1 cellular context compared by ENCODE assay signal in genomic region chr19:14496029-14496848, GRCh38.
TF ChIP-seq lines count a peak whose summit lies in the region.

A gene with protein sequence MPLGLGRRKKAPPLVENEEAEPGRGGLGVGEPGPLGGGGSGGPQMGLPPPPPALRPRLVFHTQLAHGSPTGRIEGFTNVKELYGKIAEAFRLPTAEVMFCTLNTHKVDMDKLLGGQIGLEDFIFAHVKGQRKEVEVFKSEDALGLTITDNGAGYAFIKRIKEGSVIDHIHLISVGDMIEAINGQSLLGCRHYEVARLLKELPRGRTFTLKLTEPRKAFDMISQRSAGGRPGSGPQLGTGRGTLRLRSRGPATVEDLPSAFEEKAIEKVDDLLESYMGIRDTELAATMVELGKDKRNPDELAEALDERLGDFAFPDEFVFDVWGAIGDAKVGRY (minus strand): TSS chr19:14496127. CDS start chr19:14482976, 13,151 bp downstream.

TF ChIP-seq in HepG2, 621 proteins besides CTCF, POLR2A, EP300 and RAD21 (continued from another document and continues in another):
- TF ChIP-seq ZNF691 (CRISPR knock-in tag; IDR thresholded peaks at IDR 0.05; ENCODE audit: borderline replicate concordance, low read depth), result peak; percentile 46; the same call in 1 of the 2 replicates
- peak; percentile 67; the same call in 1 of the 2 replicates for TF ChIP-seq SOX5 (CRISPR knock-in tag; IDR thresholded peaks at IDR 0.05; ENCODE audit: borderline replicate concordance)
- no peak for TF ChIP-seq ISX (CRISPR knock-in tag; conservative IDR thresholded peaks at IDR 0.05)
- TF ChIP-seq HDAC1 (CRISPR knock-in tag; IDR thresholded peaks at IDR 0.05), result peak; percentile 89
- TF ChIP-seq ZNF781 (CRISPR knock-in tag; IDR thresholded peaks at IDR 0.05; ENCODE audit: borderline replicate concordance, not compliant biosample characterization), result peak; percentile 66
- TF ChIP-seq HOXA3 (CRISPR knock-in tag; IDR thresholded peaks at IDR 0.05), result peak; percentile 78
- TF ChIP-seq, protein P1, sequence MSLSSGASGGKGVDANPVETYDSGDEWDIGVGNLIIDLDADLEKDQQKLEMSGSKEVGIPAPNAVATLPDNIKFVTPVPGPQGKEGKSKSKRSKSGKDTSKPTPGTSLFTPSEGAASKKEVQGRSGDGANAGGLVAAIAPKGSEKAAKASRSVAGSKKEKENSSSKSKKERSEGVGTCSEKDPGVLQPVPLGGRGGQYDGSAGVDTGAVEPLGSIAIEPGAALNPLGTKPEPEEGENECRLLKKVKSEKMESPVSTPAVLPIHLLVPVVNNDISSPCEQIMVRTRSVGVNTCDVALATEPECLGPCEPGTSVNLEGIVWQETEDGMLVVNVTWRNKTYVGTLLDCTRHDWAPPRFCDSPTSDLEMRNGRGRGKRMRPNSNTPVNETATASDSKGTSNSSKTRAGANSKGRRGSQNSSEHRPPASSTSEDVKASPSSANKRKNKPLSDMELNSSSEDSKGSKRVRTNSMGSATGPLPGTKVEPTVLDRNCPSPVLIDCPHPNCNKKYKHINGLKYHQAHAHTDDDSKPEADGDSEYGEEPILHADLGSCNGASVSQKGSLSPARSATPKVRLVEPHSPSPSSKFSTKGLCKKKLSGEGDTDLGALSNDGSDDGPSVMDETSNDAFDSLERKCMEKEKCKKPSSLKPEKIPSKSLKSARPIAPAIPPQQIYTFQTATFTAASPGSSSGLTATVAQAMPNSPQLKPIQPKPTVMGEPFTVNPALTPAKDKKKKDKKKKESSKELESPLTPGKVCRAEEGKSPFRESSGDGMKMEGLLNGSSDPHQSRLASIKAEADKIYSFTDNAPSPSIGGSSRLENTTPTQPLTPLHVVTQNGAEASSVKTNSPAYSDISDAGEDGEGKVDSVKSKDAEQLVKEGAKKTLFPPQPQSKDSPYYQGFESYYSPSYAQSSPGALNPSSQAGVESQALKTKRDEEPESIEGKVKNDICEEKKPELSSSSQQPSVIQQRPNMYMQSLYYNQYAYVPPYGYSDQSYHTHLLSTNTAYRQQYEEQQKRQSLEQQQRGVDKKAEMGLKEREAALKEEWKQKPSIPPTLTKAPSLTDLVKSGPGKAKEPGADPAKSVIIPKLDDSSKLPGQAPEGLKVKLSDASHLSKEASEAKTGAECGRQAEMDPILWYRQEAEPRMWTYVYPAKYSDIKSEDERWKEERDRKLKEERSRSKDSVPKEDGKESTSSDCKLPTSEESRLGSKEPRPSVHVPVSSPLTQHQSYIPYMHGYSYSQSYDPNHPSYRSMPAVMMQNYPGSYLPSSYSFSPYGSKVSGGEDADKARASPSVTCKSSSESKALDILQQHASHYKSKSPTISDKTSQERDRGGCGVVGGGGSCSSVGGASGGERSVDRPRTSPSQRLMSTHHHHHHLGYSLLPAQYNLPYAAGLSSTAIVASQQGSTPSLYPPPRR (CRISPR knock-in tag; IDR thresholded peaks at IDR 0.05; ENCODE audit: borderline replicate concordance), result peak; percentile 54; the same call in 1 of the 2 replicates
- TF ChIP-seq ZNF260 (CRISPR knock-in tag; IDR thresholded peaks at IDR 0.05; ENCODE audit: borderline replicate concordance, low read depth), result no peak
- no peak for TF ChIP-seq ZNF724P (CRISPR knock-in tag; IDR thresholded peaks at IDR 0.05; ENCODE audit: borderline replicate concordance)
- TF ChIP-seq MAFK (conservative IDR thresholded peaks at IDR 0.05 in 1 of 2, IDR thresholded peaks at IDR 0.05 in 1 of 2; ENCODE audit: low read length in 2 of 2), result no peak
- no peak for TF ChIP-seq RCOR2 (CRISPR knock-in tag; IDR thresholded peaks at IDR 0.05)
- TF ChIP-seq NFKBIZ (CRISPR knock-in tag; IDR thresholded peaks at IDR 0.05), result no peak
- TF ChIP-seq SP1 (IDR thresholded peaks at IDR 0.05), result no peak
- peak; percentile 90 for TF ChIP-seq SP1 (CRISPR knock-in tag; IDR thresholded peaks at IDR 0.05)
- TF ChIP-seq GABPA (IDR thresholded peaks at IDR 0.05; ENCODE audit: low read depth, low read length), result no peak
- 0 out of 2 replicates have a peak, but pooled peaks have one; percentile 3 for TF ChIP-seq GABPA (CRISPR knock-in tag; IDR thresholded peaks at IDR 0.05; ENCODE audit: low read depth)
- TF ChIP-seq NFIB (CRISPR knock-in tag; IDR thresholded peaks at IDR 0.05; ENCODE audit: borderline replicate concordance), result no peak
- no peak for TF ChIP-seq NONO (IDR thresholded peaks at IDR 0.05)
- TF ChIP-seq NONO (CRISPR knock-in tag; conservative IDR thresholded peaks at IDR 0.05), result peak; percentile 91
- no peak for TF ChIP-seq ZNF143 (CRISPR knock-in tag; IDR thresholded peaks at IDR 0.05)
- TF ChIP-seq ZFX (CRISPR knock-in tag; IDR thresholded peaks at IDR 0.05; ENCODE audit: low read depth), result peak; percentile 69
- TF ChIP-seq NCOA2 (CRISPR knock-in tag; IDR thresholded peaks at IDR 0.05), result peak; percentile 33; the same call in 1 of the 2 replicates
- TF ChIP-seq, protein P2, sequence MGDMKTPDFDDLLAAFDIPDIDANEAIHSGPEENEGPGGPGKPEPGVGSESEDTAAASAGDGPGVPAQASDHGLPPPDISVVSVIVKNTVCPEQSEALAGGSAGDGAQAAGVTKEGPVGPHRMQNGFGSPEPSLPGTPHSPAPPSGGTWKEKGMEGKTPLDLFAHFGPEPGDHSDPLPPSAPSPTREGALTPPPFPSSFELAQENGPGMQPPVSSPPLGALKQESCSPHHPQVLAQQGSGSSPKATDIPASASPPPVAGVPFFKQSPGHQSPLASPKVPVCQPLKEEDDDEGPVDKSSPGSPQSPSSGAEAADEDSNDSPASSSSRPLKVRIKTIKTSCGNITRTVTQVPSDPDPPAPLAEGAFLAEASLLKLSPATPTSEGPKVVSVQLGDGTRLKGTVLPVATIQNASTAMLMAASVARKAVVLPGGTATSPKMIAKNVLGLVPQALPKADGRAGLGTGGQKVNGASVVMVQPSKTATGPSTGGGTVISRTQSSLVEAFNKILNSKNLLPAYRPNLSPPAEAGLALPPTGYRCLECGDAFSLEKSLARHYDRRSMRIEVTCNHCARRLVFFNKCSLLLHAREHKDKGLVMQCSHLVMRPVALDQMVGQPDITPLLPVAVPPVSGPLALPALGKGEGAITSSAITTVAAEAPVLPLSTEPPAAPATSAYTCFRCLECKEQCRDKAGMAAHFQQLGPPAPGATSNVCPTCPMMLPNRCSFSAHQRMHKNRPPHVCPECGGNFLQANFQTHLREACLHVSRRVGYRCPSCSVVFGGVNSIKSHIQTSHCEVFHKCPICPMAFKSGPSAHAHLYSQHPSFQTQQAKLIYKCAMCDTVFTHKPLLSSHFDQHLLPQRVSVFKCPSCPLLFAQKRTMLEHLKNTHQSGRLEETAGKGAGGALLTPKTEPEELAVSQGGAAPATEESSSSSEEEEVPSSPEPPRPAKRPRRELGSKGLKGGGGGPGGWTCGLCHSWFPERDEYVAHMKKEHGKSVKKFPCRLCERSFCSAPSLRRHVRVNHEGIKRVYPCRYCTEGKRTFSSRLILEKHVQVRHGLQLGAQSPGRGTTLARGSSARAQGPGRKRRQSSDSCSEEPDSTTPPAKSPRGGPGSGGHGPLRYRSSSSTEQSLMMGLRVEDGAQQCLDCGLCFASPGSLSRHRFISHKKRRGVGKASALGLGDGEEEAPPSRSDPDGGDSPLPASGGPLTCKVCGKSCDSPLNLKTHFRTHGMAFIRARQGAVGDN (CRISPR knock-in tag; IDR thresholded peaks at IDR 0.05), result peak; percentile 90
- TF ChIP-seq ZNF350 (CRISPR knock-in tag; IDR thresholded peaks at IDR 0.05; ENCODE audit: borderline replicate concordance, low read depth), result peak; percentile 54; the same call in 1 of the 2 replicates
- 0 out of 2 replicates have a peak, but pooled peaks have one; percentile 12 for TF ChIP-seq PHF20 (CRISPR knock-in tag; IDR thresholded peaks at IDR 0.05)
- no peak for TF ChIP-seq RFX1 (IDR thresholded peaks at IDR 0.05)
- TF ChIP-seq NFE2L1 (CRISPR knock-in tag; IDR thresholded peaks at IDR 0.05; ENCODE audit: borderline replicate concordance), result no peak
- TF ChIP-seq NR2F6 (IDR thresholded peaks at IDR 0.05), result no peak; the same call in 1 of the 2 replicates
- TF ChIP-seq NR2F6 (CRISPR knock-in tag; IDR thresholded peaks at IDR 0.05), result peak; percentile 68
- 0 out of 2 replicates have a peak, but pooled peaks have one; percentile 54 for TF ChIP-seq ZNF746 (CRISPR knock-in tag; IDR thresholded peaks at IDR 0.05)
- TF ChIP-seq AHR (CRISPR knock-in tag; IDR thresholded peaks at IDR 0.05), result no peak
- no peak for TF ChIP-seq DZIP1 (CRISPR knock-in tag; IDR thresholded peaks at IDR 0.05)
- TF ChIP-seq, protein P3, sequence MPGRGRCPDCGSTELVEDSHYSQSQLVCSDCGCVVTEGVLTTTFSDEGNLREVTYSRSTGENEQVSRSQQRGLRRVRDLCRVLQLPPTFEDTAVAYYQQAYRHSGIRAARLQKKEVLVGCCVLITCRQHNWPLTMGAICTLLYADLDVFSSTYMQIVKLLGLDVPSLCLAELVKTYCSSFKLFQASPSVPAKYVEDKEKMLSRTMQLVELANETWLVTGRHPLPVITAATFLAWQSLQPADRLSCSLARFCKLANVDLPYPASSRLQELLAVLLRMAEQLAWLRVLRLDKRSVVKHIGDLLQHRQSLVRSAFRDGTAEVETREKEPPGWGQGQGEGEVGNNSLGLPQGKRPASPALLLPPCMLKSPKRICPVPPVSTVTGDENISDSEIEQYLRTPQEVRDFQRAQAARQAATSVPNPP (CRISPR knock-in tag; IDR thresholded peaks at IDR 0.05), result no peak
- no peak for TF ChIP-seq RFX3 (CRISPR knock-in tag; IDR thresholded peaks at IDR 0.05)
- no peak for TF ChIP-seq SCMH1 (CRISPR knock-in tag; IDR thresholded peaks at IDR 0.05; ENCODE audit: borderline replicate concordance)
- TF ChIP-seq SAP130 (CRISPR knock-in tag; IDR thresholded peaks at IDR 0.05; ENCODE audit: low read depth), result peak; percentile 92
- TF ChIP-seq UBTF (CRISPR knock-in tag; IDR thresholded peaks at IDR 0.05), result peak; percentile 61
- TF ChIP-seq SRSF9 (IDR thresholded peaks at IDR 0.05; ENCODE audit: borderline replicate concordance, insufficient read depth, low read depth, low read length, poor library complexity, severe bottlenecking), result no peak
- TF ChIP-seq MIER3 (CRISPR knock-in tag; IDR thresholded peaks at IDR 0.05; ENCODE audit: borderline replicate concordance), result no peak; the same call in 1 of the 2 replicates
- peak; percentile 39; the same call in 1 of the 2 replicates for TF ChIP-seq ZNF292 (CRISPR knock-in tag; IDR thresholded peaks at IDR 0.05; ENCODE audit: borderline replicate concordance, low read depth)
- 0 out of 2 replicates have a peak, but pooled peaks have one; percentile 38 for TF ChIP-seq ZNF34 (CRISPR knock-in tag; IDR thresholded peaks at IDR 0.05; ENCODE audit: borderline replicate concordance)
- peak; percentile 88 for TF ChIP-seq ZNF709 (CRISPR knock-in tag; IDR thresholded peaks at IDR 0.05)
- no peak for TF ChIP-seq ZNF326 (CRISPR knock-in tag; IDR thresholded peaks at IDR 0.05; ENCODE audit: borderline replicate concordance)
- peak; percentile 62; the same call in 1 of the 2 replicates for TF ChIP-seq HMG20B (CRISPR knock-in tag; conservative IDR thresholded peaks at IDR 0.05)
- no peak for TF ChIP-seq ZNF224 (CRISPR knock-in tag; IDR thresholded peaks at IDR 0.05)
- TF ChIP-seq ISL2 (CRISPR knock-in tag; IDR thresholded peaks at IDR 0.05), result peak; percentile 73
- no peak for TF ChIP-seq ZNF512 (CRISPR knock-in tag; IDR thresholded peaks at IDR 0.05)
